26 cellular contexts compared by ENCODE assay signal in genomic region chr11:30019481-30019880, GRCh38. TPM values are rescaled to one million over a fixed set of nuclear protein-coding genes. Genes with fewer than 3 reads are reported as not detected.
"Had no signal": no experiment of that assay in that cellular context is flagged by ENCODE, and none has a peak within 500 bp of the region (broad histone marks: within the 10 kb centered on the region; RNA-seq: fewer than 3 reads in every experiment).

No MANE protein-coding gene starts in this region.

- H3K4me1 ChIP-seq: testis, uterus had no signal

- H3K27me3 ChIP-seq: testis, uterus, vagina had no signal

- H3K36me3 ChIP-seq: stomach, suprapubic skin, thoracic aorta, thyroid gland, tibial artery, tibial nerve, transverse colon, upper lobe of left lung, uterus, vagina had no signal

- DNase-seq: stimulated activated CD4-positive, alpha-beta T cell treated with anti-CD3 and anti-CD28 coated beads, Interleukin-2, amount 100 ng/mL, for 48 hours; stimulated activated CD4-positive, alpha-beta T cell treated with anti-CD3 and anti-CD28 coated beads, Interleukin-4, amount 100 ng/mL, for 1 hour; stimulated activated CD4-positive, alpha-beta T cell treated with anti-CD3 and anti-CD28 coated beads, Interleukin-4, amount 100 ng/mL, for 24 hours; stimulated activated CD4-positive, alpha-beta T cell treated with anti-CD3 and anti-CD28 coated beads, Interleukin-4, amount 100 ng/mL, for 4 hours; stimulated activated CD8-positive, alpha-beta memory T cell treated with anti-CD3 and anti-CD28 coated beads, Interleukin-4, amount 100 ng/mL, for 48 hours; stimulated activated naive B cell treated with anti-CD40 and anti-IgM and Interleukin-4, amounts not matched to agents 10 μg/mL and 1 μg/mL and 100 μg/mL, for 72 hours; stimulated activated naive CD4-positive, alpha-beta T cell; stimulated activated naive CD4-positive, alpha-beta T cell treated with Interleukin-2 at 50 U/mL for 16 hours; stimulated activated naive CD8-positive, alpha-beta T cell treated with anti-CD3 and anti-CD28 coated beads, Interleukin-15, amount 100 ng/mL, for 72 hours; stimulated activated naive CD8-positive, alpha-beta T cell treated with anti-CD3 and anti-CD28 coated beads, Interleukin-15, Interleukin-2, amounts not matched to agents 100 U/mL and 50 U/mL, for 24 hours; stomach; substantia nigra; testis; thyroid gland; tibial artery; transverse colon; upper lobe of left lung; uterus had no signal

- FAIRE-seq: urothelium cell line had no signal

- ATAC-seq: stimulated activated effector memory CD8-positive, alpha-beta T cell treated with anti-CD3 and anti-CD28 coated beads, Interleukin-12 subunit alpha, Interleukin-12 subunit beta, amount 100 ng/mL, for 72 hours; stimulated activated memory B cell treated with anti-CD40 and anti-IgM and Interleukin-4, amounts not matched to agents 10 μg/mL and 1 μg/mL and 100 μg/mL, for 72 hours; stimulated activated naive B cell treated with anti-CD40 and anti-IgM and Interleukin-4, amounts not matched to agents 10 μg/mL and 1 μg/mL and 100 μg/mL, for 72 hours; stimulated activated naive CD8-positive, alpha-beta T cell treated with anti-CD3 and anti-CD28 coated beads, Interleukin-15, amount 100 ng/mL, for 72 hours; stimulated activated naive CD8-positive, alpha-beta T cell treated with anti-CD3 and anti-CD28 coated beads, Interleukin-15, Interleukin-2, amounts not matched to agents 100 U/mL and 50 U/mL, for 24 hours had no signal

- H3K9me3 ChIP-seq: stomach, suprapubic skin, testis, thoracic aorta, thyroid gland, tibial artery, tibial nerve, transverse colon, upper lobe of left lung, uterus, vagina had no signal

- H3K4me3 ChIP-seq: stomach, suprapubic skin, testis, thoracic aorta, thyroid gland, tibial artery, tibial nerve, transverse colon, upper lobe of left lung, uterus, vagina had no signal

- H3K27ac ChIP-seq: stomach, suprapubic skin, testis, thoracic aorta, thyroid gland, tibial artery, tibial nerve, transverse colon, upper lobe of left lung, uterus, vagina had no signal

RNA-seq across cellular contexts. Expression of gene KCNA4, which starts 2.7 kb away (rescaled TPM):
- total RNA-seq: transverse colon, ureter, vagina had no signal
- polyA plus RNA-seq: stomach had no signal
